ENCODE assay signal across 8 cellular contexts in genomic region chr7:51316666-51317581, GRCh38. TPM values are rescaled to one million over a fixed set of nuclear protein-coding genes. Genes with fewer than 3 reads are reported as not detected.
A peak's percentile ranks its signal among the peaks of the same experiment; 100 is the strongest.
DNase-seq lines count a peak whose midpoint lies in the region; ATAC-seq, FAIRE-seq and TF ChIP-seq lines count a peak whose summit lies in the region.

A gene with protein sequence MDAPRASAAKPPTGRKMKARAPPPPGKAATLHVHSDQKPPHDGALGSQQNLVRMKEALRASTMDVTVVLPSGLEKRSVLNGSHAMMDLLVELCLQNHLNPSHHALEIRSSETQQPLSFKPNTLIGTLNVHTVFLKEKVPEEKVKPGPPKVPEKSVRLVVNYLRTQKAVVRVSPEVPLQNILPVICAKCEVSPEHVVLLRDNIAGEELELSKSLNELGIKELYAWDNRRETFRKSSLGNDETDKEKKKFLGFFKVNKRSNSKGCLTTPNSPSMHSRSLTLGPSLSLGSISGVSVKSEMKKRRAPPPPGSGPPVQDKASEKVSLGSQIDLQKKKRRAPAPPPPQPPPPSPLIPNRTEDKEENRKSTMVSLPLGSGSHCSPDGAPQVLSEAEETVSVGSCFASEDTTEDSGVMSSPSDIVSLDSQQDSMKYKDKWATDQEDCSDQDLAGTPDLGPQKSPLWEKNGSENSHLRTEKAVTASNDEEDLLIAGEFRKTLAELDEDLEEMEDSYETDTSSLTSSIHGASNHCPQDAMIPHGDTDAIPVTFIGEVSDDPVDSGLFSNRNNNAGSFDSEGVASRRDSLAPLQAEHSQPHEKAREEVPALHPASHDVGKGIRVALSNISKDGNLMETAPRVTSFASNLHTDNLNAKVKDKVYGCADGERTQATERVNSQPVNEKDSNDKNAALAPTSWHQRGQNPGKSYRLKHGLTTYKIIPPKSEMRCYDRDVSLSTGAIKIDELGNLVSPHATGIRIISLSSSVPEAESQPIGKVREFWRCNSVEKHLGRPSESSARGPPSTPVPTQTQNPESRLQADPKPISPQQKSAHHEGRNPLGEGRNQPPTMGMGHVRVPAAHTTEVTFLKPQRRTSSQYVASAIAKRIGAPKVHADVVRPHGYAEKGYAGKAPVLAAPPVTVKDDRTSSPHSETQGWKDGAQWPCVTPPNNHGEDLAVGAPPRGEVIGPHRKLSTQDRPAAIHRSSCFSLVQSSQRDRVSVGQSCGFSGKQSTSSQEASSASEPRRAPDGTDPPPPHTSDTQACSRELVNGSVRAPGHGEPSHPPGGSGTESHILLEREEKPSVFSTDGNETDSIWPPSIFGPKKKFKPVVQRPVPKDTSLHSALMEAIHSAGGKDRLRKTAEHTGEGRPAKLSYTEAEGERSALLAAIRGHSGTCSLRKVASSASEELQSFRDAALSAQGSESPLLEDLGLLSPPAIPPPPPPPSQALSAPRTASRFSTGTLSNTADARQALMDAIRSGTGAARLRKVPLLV (minus strand): TSS chr7:51316809. CDS start chr7:51316633, 176 bp downstream.

- H3K36me3 ChIP-seq in astrocyte (ENCODE audit: insufficient read depth, low read length) (no peaks in the 10 kb centered on the region), small intestine (ENCODE audit: control insufficient read depth in 2 of 2, insufficient read depth in 2 of 2, low read length in 2 of 2) (no peaks in the 10 kb centered on the region)

- ATAC-seq in activated T-cell treated with anti-CD3 and anti-CD28 coated beads, Interleukin-2, amount 50 U/mL, for 4 hours, result peak; percentile 30 to 35
- ATAC-seq in GM21825 (IDR thresholded peaks at IDR 0.05; ENCODE audit: unreplicated experiment), result no peak

- H2AFZ ChIP-seq in astrocyte (ENCODE audit: low read depth, low read length), result peak within 1 kb of the TSS; percentile 76

- DNase-seq in activated T-cell treated with anti-CD3 and anti-CD28 coated beads, Interleukin-2, amount 50 U/mL, for 4 hours, result no peak
- DNase-seq in activated T-cell treated with anti-CD3 and anti-CD28 coated beads for 4 hours (no peak), astrocyte (ENCODE audit: low read depth) (no peak), immature natural killer cell (no peak), small intestine (peak; percentile 82), middle frontal gyrus (ENCODE audit: extremely low spot score, low spot score) (no peak), NCI-H2081 treated with DMSO at 0.1 percent for 48 hours (lab: John Stamatoyannopoulos, UW) (no peak)

- peaks cover 42% of the 10 kb centered on the region for H3K27me3 ChIP-seq in astrocyte (ENCODE audit: insufficient read depth, low read length)
- no peaks in the 10 kb centered on the region for H3K27me3 ChIP-seq in small intestine (ENCODE audit: control insufficient read depth in 2 of 2, insufficient read depth in 2 of 2, low read length in 2 of 2)

- H3K27me3 Mint-ChIP-seq in activated T-cell treated with anti-CD3 and anti-CD28 coated beads, Interleukin-2, amount 50 U/mL, for 4 hours (ENCODE audit: low read depth), result peaks cover 34% of the 10 kb centered on the region
- H3K27me3 Mint-ChIP-seq in astrocyte (ENCODE audit: low read depth, unreplicated experiment) (peaks cover 26% of the 10 kb centered on the region), immature natural killer cell (ENCODE audit: low read depth in 3 of 3) (peaks cover 8 to 22% (median 13%) of the 10 kb centered on the region in 3 donors)

- TF ChIP-seq CTCF in astrocyte (IDR thresholded peaks at IDR 0.05; ENCODE audit: insufficient read depth, low read depth, low read length), result no peak

- peak within 1 kb of the TSS; percentile 52 for H3K4me3 ChIP-seq in astrocyte (ENCODE audit: insufficient read depth, low read depth, low read length)
- peak within 1 kb of the TSS; percentile 67 to 71 for H3K4me3 ChIP-seq in small intestine (ENCODE audit: low read depth in 1 of 2, low read length in 2 of 2)

- WGBS in small intestine, 3 donors, result 5 to 6% (median 6%) methylated on average over 48 to 94 of the region's 94 CpGs

- no peaks in the 10 kb centered on the region for H3K79me2 ChIP-seq in astrocyte (ENCODE audit: insufficient read depth, low read length)

- no peaks in the 10 kb centered on the region for H3K9me3 Mint-ChIP-seq in activated T-cell treated with anti-CD3 and anti-CD28 coated beads, Interleukin-2, amount 50 U/mL, for 4 hours
- H3K9me3 Mint-ChIP-seq in astrocyte (ENCODE audit: unreplicated experiment) (no peaks in the 10 kb centered on the region), immature natural killer cell (peaks cover 0 to 4% (median 0%) of the 10 kb centered on the region in 6 donors)

- no peaks in the 10 kb centered on the region for H3K36me3 Mint-ChIP-seq in activated T-cell treated with anti-CD3 and anti-CD28 coated beads, Interleukin-2, amount 50 U/mL, for 4 hours (ENCODE audit: insufficient read depth)
- H3K36me3 Mint-ChIP-seq in astrocyte (ENCODE audit: low read depth, unreplicated experiment) (no peaks in the 10 kb centered on the region), immature natural killer cell (no peaks in the 10 kb centered on the region)

- peak within 1 kb of the TSS; percentile 93 for H3K4me2 ChIP-seq in astrocyte (ENCODE audit: low read length)

- H3K27ac Mint-ChIP-seq in astrocyte (ENCODE audit: unreplicated experiment) (peak within 1 kb of the TSS; percentile 62), immature natural killer cell (no peak within 1 kb of the TSS)

- no peak for FAIRE-seq in astrocyte (lab: Jason Lieb, UNC)
- no peak for FAIRE-seq in small intestine (lab: Jason Lieb, UNC)

- H3K4me1 Mint-ChIP-seq in activated T-cell treated with anti-CD3 and anti-CD28 coated beads, Interleukin-2, amount 50 U/mL, for 4 hours (ENCODE audit: low read depth), result no peaks in the 10 kb centered on the region
- H3K4me1 Mint-ChIP-seq in astrocyte (ENCODE audit: low read depth, unreplicated experiment) (peaks cover 2% of the 10 kb centered on the region), immature natural killer cell (no peaks in the 10 kb centered on the region)

- H3K27ac ChIP-seq in astrocyte (ENCODE audit: low read depth, low read length) (no peak within 1 kb of the TSS), small intestine (ENCODE audit: low read depth in 1 of 2, low read length in 1 of 2) (peak within 1 kb of the TSS; percentile 76 to 96)

- H3K9me3 ChIP-seq in astrocyte (ENCODE audit: insufficient read depth, low read depth, low read length), result no peaks in the 10 kb centered on the region
- no peaks in the 10 kb centered on the region for H3K9me3 ChIP-seq in small intestine (ENCODE audit: control insufficient read depth, low read depth)

- peaks cover 8% of the 10 kb centered on the region for H3K4me1 ChIP-seq in astrocyte (ENCODE audit: insufficient read depth, low read length)
- H3K4me1 ChIP-seq in small intestine (ENCODE audit: control insufficient read depth in 2 of 2, insufficient read depth in 1 of 2, low read depth in 1 of 2, low read length in 1 of 2), result peaks cover 0 to 13% of the 10 kb centered on the region in 2 donors

- no peaks in the 10 kb centered on the region for H4K20me1 ChIP-seq in astrocyte (ENCODE audit: insufficient read depth, low read length)

- no peak within 1 kb of the TSS for H3K4me3 Mint-ChIP-seq in activated T-cell treated with anti-CD3 and anti-CD28 coated beads, Interleukin-2, amount 50 U/mL, for 4 hours
- peak within 1 kb of the TSS; percentile 90 for H3K4me3 Mint-ChIP-seq in astrocyte (ENCODE audit: unreplicated experiment)
- H3K4me3 Mint-ChIP-seq in immature natural killer cell, result peak within 1 kb of the TSS in 4 of 5 donors; percentile 15 to 55 (median 28)

- H3K9ac ChIP-seq in astrocyte (ENCODE audit: low read length), result peak within 1 kb of the TSS; percentile 61

RNA-seq across cellular contexts. Expression of the gene that starts here (rescaled TPM):
- total RNA-seq in activated T-cell treated with anti-CD3 and anti-CD28 coated beads, Interleukin-2, amount 50 U/mL, for 4 hours, result under 1 TPM in 1 of 3 donors, not detected in 2; 0.03 TPM
- total RNA-seq in astrocyte, result 3.6 and 6.4 TPM in 2 replicates
- not detected for polyA plus RNA-seq in immature natural killer cell
- 10 to 100 TPM in 2 of 3 donors, 1 to 10 TPM in 1; 8.4 to 34.2 (median 30.8) TPM for polyA plus RNA-seq in small intestine

Comparison
In these comparisons a context has a peak if more than half of its experiments do, and no peak if none do; other contexts are left out.
1. RNA of the gene that starts here (polyA plus RNA-seq): 8.4 to 34.2 TPM in small intestine; not detected in immature natural killer cell; every median in the first group is over 4 times any median in the second.
2. Peak in ATAC-seq in activated T-cell treated with anti-CD3 and anti-CD28 coated beads, Interleukin-2, amount 50 U/mL, for 4 hours; RNA of the gene not detected or under 1 TPM.